27 cellular contexts compared by ENCODE assay signal in genomic region chr2:64448069-64448468, GRCh38. TPM values are rescaled to one million over a fixed set of nuclear protein-coding genes. Genes with fewer than 3 reads are reported as not detected.
A peak's percentile ranks its signal among the peaks of the same experiment; 100 is the strongest.
DNase-seq lines count a peak whose midpoint lies in the region; ATAC-seq, FAIRE-seq and TF ChIP-seq lines count a peak whose summit lies in the region.
"Had no signal": no experiment of that assay in that cellular context is flagged by ENCODE, and none has a peak within 500 bp of the region (broad histone marks: within the 10 kb centered on the region; RNA-seq: fewer than 3 reads in every experiment).

No MANE protein-coding gene starts in this region.

- H3K9ac ChIP-seq in kidney (ENCODE audit: low read length in 2 of 2) = no peak overlapping the region
- H3K9ac ChIP-seq: GM23248 had no signal

- intact Hi-C loops in kidney (cut with DNase I) = no loop called here

- H3K27ac ChIP-seq in foreskin keratinocyte = peak overlapping the region; percentile 55
- H3K27ac ChIP-seq in kidney (ENCODE audit: low read depth in 2 of 2, low read length in 2 of 2) = no peak overlapping the region
- H3K27ac ChIP-seq: GM23248 had no signal

- H3K4me1 ChIP-seq in foreskin keratinocyte (peaks cover 14% of the 10 kb centered on the region), kidney (ENCODE audit: control insufficient read depth in 1 of 2, insufficient read depth in 1 of 2, low read depth in 1 of 2, low read length in 2 of 2) (peaks cover 3 to 6% of the 10 kb centered on the region in 2 donors)

- DNase-seq in DMS79 treated with DMSO at 0.1 percent for 48 hours (lab: John Stamatoyannopoulos, UW) (peak; percentile 29), DMS79 (lab: John Stamatoyannopoulos, UW) (no peak), ELF-1 (ENCODE audit: low read depth, low spot score) (peak; percentile 30), foreskin keratinocyte (no peak), renal cortical epithelial cell (ENCODE audit: low read depth) (peak; percentile 38), Kasumi-1 (lab: John Stamatoyannopoulos, UW) (no peak), kidney (no peak)
- DNase-seq: 8988T; activated CD4-positive, alpha-beta memory T cell treated with anti-CD3 and anti-CD28 coated beads for 36 hours; activated CD4-positive, alpha-beta T cell treated with anti-CD3 and anti-CD28 coated beads for 1 hour; activated CD8-positive, alpha-beta memory T cell treated with anti-CD3 and anti-CD28 coated beads, Interleukin-2, amount 50 U/mL, for 4 hours; activated naive CD4-positive, alpha-beta T cell treated with anti-CD3 and anti-CD28 coated beads, Interleukin-2, amount 50 U/mL, for 16 hours; CD4-positive, CD25-positive, alpha-beta regulatory T cell; IMR-90; NCI-H1048; NCI-H2029; NCI-H526; SHP77 treated with DMSO at 0.1 percent for 48 hours; stimulated activated CD4-positive, alpha-beta T cell treated with anti-CD3 and anti-CD28 coated beads, Interleukin-4, amount 100 ng/mL, for 4 hours; trophoblast cell had no signal

- H3K9me3 ChIP-seq in kidney (ENCODE audit: control insufficient read depth in 1 of 2, low read length in 2 of 2) = no peaks in the 10 kb centered on the region

- no peak for TF ChIP-seq CTCF in foreskin keratinocyte (conservative IDR thresholded peaks at IDR 0.05)
- TF ChIP-seq CTCF in kidney (IDR thresholded peaks at IDR 0.05; ENCODE audit: borderline replicate concordance, extremely low read depth, insufficient read depth) = no peak

- no peak for FAIRE-seq in kidney (lab: Jason Lieb, UNC)
- FAIRE-seq: bronchial epithelial cell, colon, GM18507, GM19239 had no signal

- H3K4me3 ChIP-seq in kidney (ENCODE audit: low read length in 2 of 2) = no peak overlapping the region
- H3K4me3 ChIP-seq: GM23248 had no signal

- H3K27me3 ChIP-seq in foreskin keratinocyte = no peaks in the 10 kb centered on the region

- H3K36me3 ChIP-seq in kidney (ENCODE audit: control insufficient read depth in 1 of 2, insufficient read depth in 2 of 2, low read length in 2 of 2) = no peaks in the 10 kb centered on the region

- ATAC-seq in foreskin keratinocyte (no peak), HG02981 (IDR thresholded peaks at IDR 0.05; ENCODE audit: unreplicated experiment) (no peak)
- ATAC-seq: Panc1 had no signal

RNA-seq across cellular contexts. Expression of gene LGALSL, which starts 5.9 kb away (rescaled TPM):
- 14.7 and 21.1 TPM in 2 replicates for total RNA-seq in foreskin keratinocyte
- polyA plus RNA-seq in foreskin keratinocyte = 13.6 and 21.5 TPM in 2 replicates
- 4.6 and 16.0 TPM in 2 replicates for total RNA-seq in renal cortical epithelial cell
- 17.3 TPM for total RNA-seq in kidney
- polyA plus RNA-seq in kidney (ENCODE audit: insufficient read depth, low read depth, low replicate concordance) = 16.2 TPM

Comparison
In these comparisons a context has a peak if more than half of its experiments do, and no peak if none do; other contexts are left out.
1. DNase-seq: peak in DMS79 treated with DMSO at 0.1 percent for 48 hours (single experiment), ELF-1 (single experiment) and renal cortical epithelial cell (single experiment); none in DMS79 (single experiment), foreskin keratinocyte (0 of 2), Kasumi-1 (0 of 2) and kidney (single experiment).